8 cellular contexts compared by ENCODE assay signal in the genomic region with DNA sequence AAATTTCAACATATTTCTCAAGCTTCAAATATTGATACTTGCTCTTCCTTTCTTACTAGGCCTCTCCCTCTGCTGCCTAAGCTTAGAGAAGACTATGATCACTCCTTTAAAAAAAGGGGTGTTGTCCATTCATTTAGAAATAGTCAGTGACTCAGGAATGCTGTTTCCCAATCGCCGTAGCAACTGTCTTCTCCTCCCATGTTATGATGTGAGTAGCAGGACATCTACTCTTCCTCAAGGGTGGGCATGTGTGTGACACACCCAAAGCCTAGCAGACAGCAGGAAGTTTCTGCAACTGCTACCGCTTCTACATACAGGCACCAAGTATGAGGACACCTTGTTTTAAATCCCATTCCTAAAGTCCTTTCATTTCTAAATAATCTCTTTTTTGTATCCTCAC. TPM values are rescaled to one million over a fixed set of nuclear protein-coding genes. Genes with fewer than 3 reads are reported as not detected.
A peak's percentile ranks its signal among the peaks of the same experiment; 100 is the strongest.
DNase-seq lines count a peak whose midpoint lies in the region; ATAC-seq, FAIRE-seq and TF ChIP-seq lines count a peak whose summit lies in the region.

No MANE protein-coding gene starts in this region.

- CTCF ChIA-PET in activated CD4-positive, alpha-beta T cell treated with anti-CD3 and anti-CD28 coated beads, Interleukin-2, amount 10 ng/mL, durations not matched to agents 7 days and 5 days (lab: Charles Lee) = interaction anchor here (1.4 to 5.3 kb wide), 5 partner anchors 12 to 46 kb away, joined by 3 to 28 read pairs (median 11); a partner anchor contains a TSS
- CTCF ChIA-PET in naive thymus-derived CD4-positive, alpha-beta T cell (lab: Charles Lee) = interaction anchor here (0.9 to 4.9 kb wide), 6 partner anchors 11 to 32 kb away, joined by 3 to 46 read pairs (median 10); a partner anchor contains a TSS

- peak; percentile 68 for ATAC-seq in naive thymus-derived CD4-positive, alpha-beta T cell
- ATAC-seq in HG02759 (IDR thresholded peaks at IDR 0.05; ENCODE audit: unreplicated experiment) = no peak

- no peak overlapping the region for H3K4me3 ChIP-seq in endodermal cell (ENCODE audit: low read length)
- peak overlapping the region; percentile 41 for H3K4me3 ChIP-seq in naive thymus-derived CD4-positive, alpha-beta T cell (ENCODE audit: low read length)

- no peak overlapping the region for H3K27ac ChIP-seq in endodermal cell (ENCODE audit: low read depth, low read length)
- H3K27ac ChIP-seq in naive thymus-derived CD4-positive, alpha-beta T cell (ENCODE audit: low read depth, low read length) = peak overlapping the region; percentile 72

- peaks cover 8% of the 10 kb centered on the region for H3K36me3 ChIP-seq in endodermal cell (ENCODE audit: control insufficient read depth, insufficient read depth, low read length)
- H3K36me3 ChIP-seq in naive thymus-derived CD4-positive, alpha-beta T cell (ENCODE audit: control insufficient read depth in 2 of 3, insufficient read depth in 3 of 3, low read length in 3 of 3) = no peaks in the 10 kb centered on the region

- no peak for DNase-seq in activated CD4-positive, alpha-beta T cell treated with anti-CD3 and anti-CD28 coated beads, Interleukin-2, amount 10 ng/mL, durations not matched to agents 7 days and 5 days
- no peak for DNase-seq in activated CD4-positive, alpha-beta T cell treated with anti-CD3 and anti-CD28 coated beads for 48 hours
- peak; percentile 92 for DNase-seq in SIG-M5 (lab: John Stamatoyannopoulos, UW)
- no peak for DNase-seq in endodermal cell
- DNase-seq in naive thymus-derived CD4-positive, alpha-beta T cell = no peak
- DNase-seq in activated CD4-positive, alpha-beta T cell treated with anti-CD3 and anti-CD28 coated beads for 1 hour = no peak
- no peak for DNase-seq in frontal cortex (ENCODE audit: low spot score in 2 of 2)

- 86 to 90% methylated on average over 2 to 3 of the region's 3 CpGs for WGBS in endodermal cell (ENCODE audit: insufficient coverage in 1 of 2, insufficient read length in 1 of 2), 2 experiments

- intact Hi-C loops in naive thymus-derived CD4-positive, alpha-beta T cell (cut with micrococcal nuclease) = loop anchor here (5.0 to 10.0 kb wide), 2 partner anchors 273 to 1400 kb away; a partner anchor contains a TSS

- H3K27me3 ChIP-seq in endodermal cell (ENCODE audit: control insufficient read depth, insufficient read depth, low read length, poor library complexity, severe bottlenecking) = no peaks in the 10 kb centered on the region
- no peaks in the 10 kb centered on the region for H3K27me3 ChIP-seq in naive thymus-derived CD4-positive, alpha-beta T cell (ENCODE audit: control insufficient read depth in 2 of 2, insufficient read depth in 2 of 2, low read length in 2 of 2)

- peak overlapping the region; percentile 67 for H3K4me3 Mint-ChIP-seq in activated CD4-positive, alpha-beta T cell treated with anti-CD3 and anti-CD28 coated beads, Interleukin-2, amount 10 ng/mL, durations not matched to agents 7 days and 5 days
- H3K4me3 Mint-ChIP-seq in endodermal cell = no peak overlapping the region
- peak overlapping the region; percentile 59 to 89 (median 78) for H3K4me3 Mint-ChIP-seq in naive thymus-derived CD4-positive, alpha-beta T cell

- no peak for FAIRE-seq in frontal cortex (lab: Jason Lieb, UNC)

- no peaks in the 10 kb centered on the region for H3K4me1 ChIP-seq in endodermal cell (ENCODE audit: control insufficient read depth, insufficient read depth, low read length)
- H3K4me1 ChIP-seq in naive thymus-derived CD4-positive, alpha-beta T cell (ENCODE audit: control insufficient read depth in 2 of 2, insufficient read depth in 2 of 2, low read length in 2 of 2) = peaks cover 85 to 95% of the 10 kb centered on the region in 2 donors

- H3K4me1 Mint-ChIP-seq in activated CD4-positive, alpha-beta T cell treated with anti-CD3 and anti-CD28 coated beads, Interleukin-2, amount 10 ng/mL, durations not matched to agents 7 days and 5 days = peaks cover 90% of the 10 kb centered on the region
- peaks cover 22% of the 10 kb centered on the region for H3K4me1 Mint-ChIP-seq in endodermal cell
- peaks cover 56 to 98% (median 95%) of the 10 kb centered on the region in 7 donors for H3K4me1 Mint-ChIP-seq in naive thymus-derived CD4-positive, alpha-beta T cell

- POLR2A ChIA-PET in activated CD4-positive, alpha-beta T cell treated with anti-CD3 and anti-CD28 coated beads, Interleukin-2, amount 10 ng/mL, durations not matched to agents 7 days and 5 days (lab: Charles Lee) = no interaction called here
- POLR2A ChIA-PET in naive thymus-derived CD4-positive, alpha-beta T cell (lab: Charles Lee) = interaction anchor here (0.9 to 5.4 kb wide), 5 partner anchors 11 to 365 kb away, joined by 3 to 68 read pairs (median 5); a partner anchor contains a TSS

- H3K9me3 Mint-ChIP-seq in activated CD4-positive, alpha-beta T cell treated with anti-CD3 and anti-CD28 coated beads, Interleukin-2, amount 10 ng/mL, durations not matched to agents 7 days and 5 days = no peaks in the 10 kb centered on the region
- H3K9me3 Mint-ChIP-seq in endodermal cell = no peaks in the 10 kb centered on the region
- H3K9me3 Mint-ChIP-seq in naive thymus-derived CD4-positive, alpha-beta T cell = no peaks in the 10 kb centered on the region

- no peaks in the 10 kb centered on the region for H3K27me3 Mint-ChIP-seq in activated CD4-positive, alpha-beta T cell treated with anti-CD3 and anti-CD28 coated beads, Interleukin-2, amount 10 ng/mL, durations not matched to agents 7 days and 5 days
- H3K27me3 Mint-ChIP-seq in endodermal cell (ENCODE audit: insufficient read depth) = no peaks in the 10 kb centered on the region
- no peaks in the 10 kb centered on the region for H3K27me3 Mint-ChIP-seq in naive thymus-derived CD4-positive, alpha-beta T cell

- TF ChIP-seq CTCF in endodermal cell (conservative IDR thresholded peaks at IDR 0.05) = no peak

- peak overlapping the region; percentile 95 for H3K27ac Mint-ChIP-seq in activated CD4-positive, alpha-beta T cell treated with anti-CD3 and anti-CD28 coated beads, Interleukin-2, amount 10 ng/mL, durations not matched to agents 7 days and 5 days
- H3K27ac Mint-ChIP-seq in endodermal cell = peak overlapping the region; percentile 3
- peak overlapping the region; percentile 86 to 99 (median 89) for H3K27ac Mint-ChIP-seq in naive thymus-derived CD4-positive, alpha-beta T cell

- no peak overlapping the region for H3K9ac ChIP-seq in endodermal cell (ENCODE audit: extremely low read depth, low read length, poor library complexity, severe bottlenecking)

- no peaks in the 10 kb centered on the region for H3K9me3 ChIP-seq in endodermal cell (ENCODE audit: control insufficient read depth, low read length)
- no peaks in the 10 kb centered on the region for H3K9me3 ChIP-seq in naive thymus-derived CD4-positive, alpha-beta T cell (ENCODE audit: control insufficient read depth in 2 of 3, low read length in 3 of 3)

- peaks cover 33% of the 10 kb centered on the region for H3K36me3 Mint-ChIP-seq in activated CD4-positive, alpha-beta T cell treated with anti-CD3 and anti-CD28 coated beads, Interleukin-2, amount 10 ng/mL, durations not matched to agents 7 days and 5 days (ENCODE audit: low read depth)
- H3K36me3 Mint-ChIP-seq in endodermal cell (ENCODE audit: low read depth) = no peaks in the 10 kb centered on the region
- peaks cover 0 to 27% (median 5%) of the 10 kb centered on the region in 5 donors for H3K36me3 Mint-ChIP-seq in naive thymus-derived CD4-positive, alpha-beta T cell

RNA-seq across cellular contexts. Expression of a gene that starts 14.5 kb away (rescaled TPM):
- total RNA-seq in activated CD4-positive, alpha-beta T cell treated with anti-CD3 and anti-CD28 coated beads, Interleukin-2, amount 10 ng/mL, durations not matched to agents 7 days and 5 days = 100 to 1,000 TPM; 297 to 302 TPM
- total RNA-seq in endodermal cell = 100 to 1,000 TPM; 104 to 106 TPM
- 55.4 TPM for polyA plus RNA-seq in endodermal cell (2013, experiment 1 of 2)
- polyA plus RNA-seq in endodermal cell (2013, experiment 2 of 2) = 53.9 TPM
- 100 to 1,000 TPM; 163 to 278 (median 173) TPM for total RNA-seq in naive thymus-derived CD4-positive, alpha-beta T cell
- polyA plus RNA-seq in naive thymus-derived CD4-positive, alpha-beta T cell = 100 to 1,000 TPM in 1 of 2 donors, 10 to 100 TPM in 1; 89.7 to 105 TPM
- 22.4 TPM for total RNA-seq in frontal cortex

RNA-seq across cellular contexts. Expression of a gene that starts 32.3 kb away (rescaled TPM):
- 10 to 100 TPM; 70.2 to 73.9 TPM for total RNA-seq in activated CD4-positive, alpha-beta T cell treated with anti-CD3 and anti-CD28 coated beads, Interleukin-2, amount 10 ng/mL, durations not matched to agents 7 days and 5 days
- total RNA-seq in endodermal cell (10 to 100 TPM; 73.3 to 78.9 TPM), frontal cortex (44.8 TPM)
- polyA plus RNA-seq in endodermal cell (2013, experiment 1 of 2) = 91.5 TPM
- 74.8 TPM for polyA plus RNA-seq in endodermal cell (2013, experiment 2 of 2)
- total RNA-seq in naive thymus-derived CD4-positive, alpha-beta T cell = 10 to 100 TPM; 70.0 to 92.8 (median 79.0) TPM
- polyA plus RNA-seq in naive thymus-derived CD4-positive, alpha-beta T cell = 100 to 1,000 TPM; 100 to 102 TPM

RNA-seq across cellular contexts. Expression of a gene that starts 32.5 kb away (rescaled TPM):
- total RNA-seq in activated CD4-positive, alpha-beta T cell treated with anti-CD3 and anti-CD28 coated beads, Interleukin-2, amount 10 ng/mL, durations not matched to agents 7 days and 5 days = 10 to 100 TPM; 25.1 to 26.9 TPM
- total RNA-seq in endodermal cell (1 to 10 TPM; 3.1 to 6.2 TPM), frontal cortex (7.3 TPM)
- 6.4 TPM for polyA plus RNA-seq in endodermal cell (2013, experiment 1 of 2)
- 3.8 TPM for polyA plus RNA-seq in endodermal cell (2013, experiment 2 of 2)
- 10 to 100 TPM; 14.3 to 21.7 (median 17.5) TPM for total RNA-seq in naive thymus-derived CD4-positive, alpha-beta T cell
- 1 to 10 TPM; 1.8 to 3.4 TPM for polyA plus RNA-seq in naive thymus-derived CD4-positive, alpha-beta T cell

RNA-seq across cellular contexts. Expression of a gene that starts 46.9 kb away (rescaled TPM):
- 10 to 100 TPM; 58.0 to 59.3 TPM for total RNA-seq in activated CD4-positive, alpha-beta T cell treated with anti-CD3 and anti-CD28 coated beads, Interleukin-2, amount 10 ng/mL, durations not matched to agents 7 days and 5 days
- 10 to 100 TPM; 34.8 to 41.7 TPM for total RNA-seq in endodermal cell
- polyA plus RNA-seq in endodermal cell (2013, experiment 1 of 2) = 30.3 TPM
- polyA plus RNA-seq in endodermal cell (2013, experiment 2 of 2) = 23.9 TPM
- 10 to 100 TPM; 69.6 to 96.1 (median 92.3) TPM for total RNA-seq in naive thymus-derived CD4-positive, alpha-beta T cell
- polyA plus RNA-seq in naive thymus-derived CD4-positive, alpha-beta T cell = 1 to 10 TPM; 4.9 to 7.7 TPM
- total RNA-seq in frontal cortex = 0.82 TPM

Comparison
In these comparisons a context has a peak if more than half of its experiments do, and no peak if none do; other contexts are left out.
1. H3K27ac Mint-ChIP-seq: peak in every context shown above with its lines; median percentile 95 in activated CD4-positive, alpha-beta T cell treated with anti-CD3 and anti-CD28 coated beads, Interleukin-2, amount 10 ng/mL, durations not matched to agents 7 days and 5 days; 89 in naive thymus-derived CD4-positive, alpha-beta T cell; 3 in endodermal cell.